8 cellular contexts compared by ENCODE assay signal in the genomic region with DNA sequence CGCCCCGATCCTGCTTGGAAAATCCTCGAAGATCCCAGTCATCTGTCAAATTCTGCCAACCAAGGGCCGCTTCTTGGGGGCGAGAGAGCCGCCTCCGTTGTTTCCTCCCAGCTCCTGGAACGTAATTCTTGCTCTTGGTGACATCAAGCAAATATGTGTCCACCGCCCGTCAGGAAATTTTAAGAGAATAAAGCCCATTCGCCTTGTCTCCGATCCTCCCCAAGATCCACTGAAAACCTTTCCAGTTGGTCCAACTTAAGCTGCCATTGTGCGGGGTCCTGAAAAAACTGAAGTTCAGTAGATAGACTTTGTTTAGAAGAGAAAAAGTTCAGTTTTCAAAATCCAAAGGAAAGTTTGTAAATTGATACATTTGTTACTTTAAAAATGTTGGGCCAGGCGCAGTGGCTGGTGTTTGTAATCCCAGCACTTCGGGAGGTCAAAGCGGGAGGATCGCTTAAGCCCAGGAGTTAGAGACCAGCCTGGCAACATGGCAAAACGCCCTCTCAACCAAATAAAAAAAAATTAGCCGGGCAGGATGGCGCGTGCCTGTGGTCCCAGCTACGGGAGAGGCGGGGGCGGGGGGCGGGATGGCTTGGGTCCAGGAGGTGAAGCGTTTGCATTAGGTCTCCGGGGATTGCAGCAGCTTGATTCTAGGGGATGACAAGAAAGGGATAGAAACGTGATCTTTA. TPM values are rescaled to one million over a fixed set of nuclear protein-coding genes. Genes with fewer than 3 reads are reported as not detected.
DNase-seq lines count a peak whose midpoint lies in the region; ATAC-seq and TF ChIP-seq lines count a peak whose summit lies in the region.

No MANE protein-coding gene starts in this region.

- H3K27me3 ChIP-seq in uterus = no peaks in the 10 kb centered on the region

- peak overlapping the region; percentile 67 for H3K4me3 ChIP-seq in choroid plexus epithelial cell (ENCODE audit: low read depth, low read length)
- H3K4me3 ChIP-seq in mesodermal cell (ENCODE audit: extremely low read depth, insufficient read depth, low read length, poor library complexity, severe bottlenecking) = peak overlapping the region; percentile 96
- peak overlapping the region; percentile 67 to 68 for H3K4me3 ChIP-seq in uterus

- H3K9me3 ChIP-seq in mesodermal cell (ENCODE audit: control insufficient read depth, low read length) (no peaks in the 10 kb centered on the region), uterus (no peaks in the 10 kb centered on the region)

- intact Hi-C loops in uterus (cut with DNase I; ENCODE audit: low total_unique reads) = no loop called here

- peaks cover 17% of the 10 kb centered on the region for H3K36me3 ChIP-seq in mesodermal cell (ENCODE audit: control insufficient read depth, insufficient read depth, low read length)
- no peaks in the 10 kb centered on the region for H3K36me3 ChIP-seq in uterus

- peak overlapping the region; percentile 72 for H3K27ac ChIP-seq in mesodermal cell (ENCODE audit: low read depth, low read length, severe bottlenecking)
- H3K27ac ChIP-seq in uterus = peak overlapping the region; percentile 82 to 94

- ATAC-seq in GM19455 (IDR thresholded peaks at IDR 0.05; ENCODE audit: unreplicated experiment) = no peak

- DNase-seq in NCI-H1436 (lab: John Stamatoyannopoulos, UW) (peak; percentile 41), NCI-H1436 treated with DMSO at 0.1 percent for 48 hours (lab: John Stamatoyannopoulos, UW) (no peak), NCI-H69 (lab: John Stamatoyannopoulos, UW) (peak; percentile 85), choroid plexus epithelial cell (ENCODE audit: low read depth) (peak; percentile 34), uterus (peak; percentile 24 to 28), pons (ENCODE audit: low spot score) (no peak)

- H3K4me1 ChIP-seq in mesodermal cell (ENCODE audit: control insufficient read depth, insufficient read depth, low read length, poor library complexity, severe bottlenecking) (no peaks in the 10 kb centered on the region), uterus (peaks cover 0 to 7% of the 10 kb centered on the region in 2 donors)

- TF ChIP-seq CTCF in choroid plexus epithelial cell (conservative IDR thresholded peaks at IDR 0.05; ENCODE audit: low read depth, low read length) (no peak), uterus (IDR thresholded peaks at IDR 0.05) (no peak)

- TF ChIP-seq POLR2A in uterus (IDR thresholded peaks at IDR 0.05) = no peak

- WGBS in mesodermal cell (ENCODE audit: insufficient coverage in 2 of 2), 2 experiments = 10 to 12% methylated on average over 16 to 17 of the region's 28 CpGs

RNA-seq across cellular contexts. Expression of a gene that starts 1.0 kb away (rescaled TPM):
- 17.9 TPM for polyA plus RNA-seq in mesodermal cell (2013, experiment 1 of 2)
- 18.9 TPM for polyA plus RNA-seq in mesodermal cell (2013, experiment 2 of 2)
- 10 to 100 TPM; 19.7 to 49.1 (median 40.1) TPM for total RNA-seq in uterus

Comparison
In these comparisons a context has a peak if more than half of its experiments do, and no peak if none do; other contexts are left out.
1. DNase-seq: peak in NCI-H1436 (single experiment), NCI-H69 (single experiment), choroid plexus epithelial cell (single experiment) and uterus (2 of 2); none in NCI-H1436 treated with DMSO at 0.1 percent for 48 hours (single experiment) and pons (single experiment).
2. Peak in every context shown above with its lines, with median percentiles within 50 percentile points of each other: H3K4me3 ChIP-seq.